Comparison of ENCODE assay signal across 18 cellular contexts in genomic region chr1:22123071-22123390, GRCh38. TPM values are rescaled to one million over a fixed set of nuclear protein-coding genes. Genes with fewer than 3 reads are reported as not detected.
"Had no signal": no experiment of that assay in that cellular context is flagged by ENCODE, and none has a peak within 500 bp of the region (broad histone marks: within the 10 kb centered on the region; RNA-seq: fewer than 3 reads in every experiment).

No MANE protein-coding gene starts in this region.

- H3K27ac Mint-ChIP-seq: activated CD8-positive, alpha-beta T cell treated with anti-CD3 and anti-CD28 coated beads, Interleukin-2, amount 10 ng/mL, durations not matched to agents 7 days and 5 days; T-cell had no signal

- H3K27me3 Mint-ChIP-seq: naive thymus-derived CD8-positive, alpha-beta T cell; T-cell had no signal

- DNase-seq: activated CD8-positive, alpha-beta memory T cell treated with anti-CD3 and anti-CD28 coated beads, Interleukin-2, amount 50 U/mL, for 48 hours; activated CD8-positive, alpha-beta T cell treated with anti-CD3 and anti-CD28 coated beads, Interleukin-2, amount 10 ng/mL, durations not matched to agents 7 days and 5 days; activated naive CD4-positive, alpha-beta T cell treated with Interleukin-2 at 50 U/mL for 16 hours; effector CD4-positive, alpha-beta T cell; gastrocnemius medialis; heart right ventricle; lower lobe of right lung; stimulated activated CD4-positive, alpha-beta T cell treated with anti-CD3 and anti-CD28 coated beads, Interleukin-2, amount 100 ng/mL, for 24 hours; stimulated activated naive CD4-positive, alpha-beta T cell; T-cell; T1000 had no signal

- H3K9me3 Mint-ChIP-seq: naive thymus-derived CD8-positive, alpha-beta T cell; T-cell had no signal

- H3K27ac ChIP-seq: coronary artery, gastrocnemius medialis, heart right ventricle, lower lobe of right lung, prostate gland, right lobe of liver had no signal

- H3K4me3 Mint-ChIP-seq: activated CD8-positive, alpha-beta T cell treated with anti-CD3 and anti-CD28 coated beads, Interleukin-2, amount 10 ng/mL, durations not matched to agents 7 days and 5 days; naive thymus-derived CD8-positive, alpha-beta T cell; T-cell had no signal

- H3K4me1 ChIP-seq: gastrocnemius medialis, lower lobe of right lung, prostate gland, right lobe of liver had no signal

- H3K27me3 ChIP-seq: gastrocnemius medialis, heart right ventricle, right lobe of liver had no signal

- H3K4me3 ChIP-seq: coronary artery, gastrocnemius medialis, heart right ventricle, lower lobe of right lung, prostate gland, right lobe of liver had no signal

- H3K36me3 ChIP-seq: gastrocnemius medialis, prostate gland, right lobe of liver had no signal

- ATAC-seq: activated CD8-positive, alpha-beta T cell treated with anti-CD3 and anti-CD28 coated beads, Interleukin-2, amount 10 ng/mL, durations not matched to agents 7 days and 5 days; gastrocnemius medialis; lower lobe of right lung; naive thymus-derived CD8-positive, alpha-beta T cell; right lobe of liver; T-cell had no signal

RNA-seq across cellular contexts. Expression of gene WNT4, which starts 19.9 kb away (rescaled TPM):
- total RNA-seq: activated CD8-positive, alpha-beta T cell treated with anti-CD3 and anti-CD28 coated beads, Interleukin-2, amount 10 ng/mL, durations not matched to agents 7 days and 5 days; endothelial cell of umbilical vein; mononuclear cell; naive thymus-derived CD8-positive, alpha-beta T cell; T-cell had no signal
- polyA plus RNA-seq: fibroblast of lung; naive thymus-derived CD8-positive, alpha-beta T cell had no signal
